In the genomic region with DNA sequence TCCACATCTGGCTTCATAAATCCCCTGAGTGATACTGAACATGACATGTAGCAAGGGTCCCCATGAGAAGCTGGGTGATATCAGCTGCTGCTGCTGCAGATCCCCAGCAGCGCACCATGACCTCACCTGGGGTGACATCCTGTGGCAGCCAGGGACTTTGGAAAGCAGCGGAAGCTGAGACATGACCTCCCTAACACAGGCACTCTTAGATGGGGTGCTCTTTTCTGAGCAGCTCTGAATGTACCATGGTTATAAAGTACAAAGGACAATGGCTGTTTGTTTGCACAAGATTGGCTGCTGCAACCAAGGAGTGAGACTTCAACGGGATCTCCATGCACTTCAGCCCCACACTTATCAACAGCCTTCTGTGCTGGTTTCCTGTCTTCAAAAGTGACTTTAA, we compare ENCODE assay signal across 13 cellular contexts.
A peak's percentile ranks its signal among the peaks of the same experiment; 100 is the strongest.
DNase-seq lines count a peak whose midpoint lies in the region; TF ChIP-seq lines count a peak whose summit lies in the region.
"Had no signal": no experiment of that assay in that cellular context is flagged by ENCODE, and none has a peak within 500 bp of the region (broad histone marks: within the 10 kb centered on the region; RNA-seq: fewer than 3 reads in every experiment).

No MANE protein-coding gene starts in this region.

- POLR2A ChIA-PET in MCF 10A (lab: Yijun Ruan, JAX) = no interaction called here

- peaks cover 29% of the 10 kb centered on the region for H3K27me3 Mint-ChIP-seq in MCF 10A (ENCODE audit: insufficient read depth, unreplicated experiment)

- H3K27me3 ChIP-seq in HUES6 (ENCODE audit: control insufficient read depth, insufficient read depth, low read length) = no peaks in the 10 kb centered on the region

- no peaks in the 10 kb centered on the region for H3K9me3 ChIP-seq in HUES6 (ENCODE audit: control insufficient read depth, insufficient read depth, low read depth, low read length)
- H3K9me3 ChIP-seq: left ventricle myocardium inferior had no signal

- peaks cover 4% of the 10 kb centered on the region for H3K4me1 Mint-ChIP-seq in MCF 10A (ENCODE audit: insufficient read depth, unreplicated experiment)

- no peaks in the 10 kb centered on the region for H3K36me3 Mint-ChIP-seq in MCF 10A (ENCODE audit: insufficient read depth, unreplicated experiment)
- H3K36me3 Mint-ChIP-seq: activated naive CD4-positive, alpha-beta T cell treated with anti-CD3 and anti-CD28 coated beads, Interleukin-2, amount 50 U/mL, for 72 hours; naive thymus-derived CD4-positive, alpha-beta T cell had no signal

- no TSS peak for BruUV-seq in MCF 10A (replicated peaks; lab: Mats Ljungman, UMichigan)

- intact Hi-C loops in MCF 10A (cut with micrococcal nuclease) = no loop called here

- no peak overlapping the region for H3K27ac ChIP-seq in HUES6 (ENCODE audit: low read depth, low read length)
- H3K27ac ChIP-seq: left ventricle myocardium inferior, RWPE1 had no signal

- no peaks in the 10 kb centered on the region for H3K9me3 Mint-ChIP-seq in MCF 10A (ENCODE audit: unreplicated experiment)
- H3K9me3 Mint-ChIP-seq: activated naive CD4-positive, alpha-beta T cell treated with anti-CD3 and anti-CD28 coated beads, Interleukin-2, amount 50 U/mL, for 72 hours had no signal

- CTCF ChIA-PET in MCF 10A (lab: Yijun Ruan, JAX) = interaction anchor here (0.7 kb wide), 1 partner anchor 90 kb away, joined by 4 read pairs; no protein-coding TSS in a partner anchor

- no peak overlapping the region for H3K4me3 Mint-ChIP-seq in MCF 10A (ENCODE audit: unreplicated experiment)
- H3K4me3 Mint-ChIP-seq: T-helper 17 cell had no signal

- DNase-seq in SW480 (ENCODE audit: low spot score) (peak; percentile 13), hippocampal formation (lab: John Stamatoyannopoulos, UW) (peak; percentile 28 to 50), putamen (ENCODE audit: low spot score) (peak; percentile 66), MCF 10A (ENCODE audit: unreplicated experiment) (no peak), NCI-H1092 treated with DMSO at 0.1 percent for 48 hours (lab: John Stamatoyannopoulos, UW) (no peak), SHP77 (lab: John Stamatoyannopoulos, UW) (no peak)
- DNase-seq: left ventricle myocardium inferior, NCI-H1930, T-helper 17 cell had no signal

- TF ChIP-seq CTCF in MCF 10A (IDR thresholded peaks at IDR 0.05; ENCODE audit: unreplicated experiment) = no peak

- peaks cover 29% of the 10 kb centered on the region for H3K4me1 ChIP-seq in HUES6 (ENCODE audit: control insufficient read depth, insufficient read depth, low read length)

- H3K9ac ChIP-seq in HUES6 (ENCODE audit: low read length) = no peak overlapping the region

- H3K4me3 ChIP-seq in HUES6 (ENCODE audit: low read depth, low read length) = 0 out of 2 replicates have a peak overlapping the region, but pooled peaks have one; percentile 14
- H3K4me3 ChIP-seq: left ventricle myocardium inferior had no signal

- H3K36me3 ChIP-seq in HUES6 (ENCODE audit: control insufficient read depth, insufficient read depth, low read length) = no peaks in the 10 kb centered on the region
- H3K36me3 ChIP-seq: left ventricle myocardium inferior had no signal

- H3K27ac Mint-ChIP-seq in MCF 10A (ENCODE audit: low read depth, unreplicated experiment) = no peak overlapping the region
- H3K27ac Mint-ChIP-seq: activated naive CD4-positive, alpha-beta T cell treated with anti-CD3 and anti-CD28 coated beads, Interleukin-2, amount 50 U/mL, for 72 hours; naive thymus-derived CD4-positive, alpha-beta T cell; T-helper 17 cell had no signal

Comparison
In these comparisons a context has a peak if more than half of its experiments do, and no peak if none do; other contexts are left out.
1. DNase-seq: peak in SW480 (single experiment), hippocampal formation (2 of 2) and putamen (single experiment); none in MCF 10A (single experiment), NCI-H1092 treated with DMSO at 0.1 percent for 48 hours (single experiment) and SHP77 (0 of 2).